In genomic region chr3:128426128-128426921, GRCh38 we compare ENCODE assay signal across 8 cellular contexts. TPM values are rescaled to one million over a fixed set of nuclear protein-coding genes. Genes with fewer than 3 reads are reported as not detected.
DNase-seq lines count a peak whose midpoint lies in the region; ATAC-seq and TF ChIP-seq lines count a peak whose summit lies in the region.

No MANE protein-coding gene starts in this region.

- no peak for TF ChIP-seq POLR2A in upper lobe of left lung (IDR thresholded peaks at IDR 0.05)

- H3K27me3 ChIP-seq in osteoblast (ENCODE audit: insufficient read depth, low read length), result peaks cover 13% of the 10 kb centered on the region
- H3K27me3 ChIP-seq in upper lobe of left lung, result peaks cover 0 to 2% (median 0%) of the 10 kb centered on the region in 4 donors

- TF ChIP-seq CTCF in GM10266 (IDR thresholded peaks at IDR 0.05; ENCODE audit: control insufficient read depth, insufficient read depth, low read depth, missing control alignments), result peak; percentile 99
- peak; percentile 32 for TF ChIP-seq CTCF in fibroblast of pulmonary artery (IDR thresholded peaks at IDR 0.05; ENCODE audit: low read length, missing control alignments)
- peak; percentile 59 for TF ChIP-seq CTCF in osteoblast (IDR thresholded peaks at IDR 0.05; ENCODE audit: extremely low read depth, low read depth, low read length)
- TF ChIP-seq CTCF in upper lobe of left lung (IDR thresholded peaks at IDR 0.05), result peak; percentile 98 to 100 (median 98)

- no peaks in the 10 kb centered on the region for H3K79me2 ChIP-seq in osteoblast (ENCODE audit: insufficient read depth, low read length)

- H3K27me3 Mint-ChIP-seq in activated T-cell treated with anti-CD3 and anti-CD28 coated beads, Interleukin-2, amount 50 U/mL, for 4 hours (ENCODE audit: low read depth), result peaks cover 23% of the 10 kb centered on the region

- H2AFZ ChIP-seq in osteoblast (ENCODE audit: low read length), result no peak overlapping the region

- H3K27ac ChIP-seq in osteoblast (ENCODE audit: low read depth, low read length), result no peak overlapping the region
- no peak overlapping the region for H3K27ac ChIP-seq in upper lobe of left lung

- H3K4me1 Mint-ChIP-seq in activated T-cell treated with anti-CD3 and anti-CD28 coated beads, Interleukin-2, amount 50 U/mL, for 4 hours (ENCODE audit: low read depth), result no peaks in the 10 kb centered on the region

- H3K4me1 ChIP-seq in osteoblast (ENCODE audit: insufficient read depth, low read length) (no peaks in the 10 kb centered on the region), upper lobe of left lung (peaks cover 5 to 9% (median 8%) of the 10 kb centered on the region in 4 donors)

- H3K4me3 Mint-ChIP-seq in activated T-cell treated with anti-CD3 and anti-CD28 coated beads, Interleukin-2, amount 50 U/mL, for 4 hours, result no peak overlapping the region

- TF ChIP-seq EP300 in upper lobe of left lung (IDR thresholded peaks at IDR 0.05), result no peak

- H3K4me3 ChIP-seq in fibroblast of pulmonary artery (replicated peaks; ENCODE audit: low read depth, low read length) (peak overlapping the region; percentile 14), osteoblast (ENCODE audit: insufficient read depth, low read length) (peak overlapping the region; percentile 41), upper lobe of left lung (peak overlapping the region in 3 of 4 donors; percentile 20 to 38 (median 35))

- no peaks in the 10 kb centered on the region for H3K9me3 Mint-ChIP-seq in activated T-cell treated with anti-CD3 and anti-CD28 coated beads, Interleukin-2, amount 50 U/mL, for 4 hours

- ATAC-seq in HG02759 (IDR thresholded peaks at IDR 0.05; ENCODE audit: unreplicated experiment), result peak; percentile 85
- peak; percentile 92 for ATAC-seq in activated T-cell treated with anti-CD3 and anti-CD28 coated beads, Interleukin-2, amount 50 U/mL, for 4 hours
- ATAC-seq in upper lobe of left lung (ENCODE audit: low FRiP score in 2 of 2), result peak; percentile 65 to 92

- H3K9me3 ChIP-seq in osteoblast (ENCODE audit: low read depth, low read length), result no peaks in the 10 kb centered on the region
- H3K9me3 ChIP-seq in upper lobe of left lung, result no peaks in the 10 kb centered on the region

- H4K20me1 ChIP-seq in osteoblast (ENCODE audit: insufficient read depth, low read length), result no peaks in the 10 kb centered on the region

- H3K36me3 ChIP-seq in osteoblast (ENCODE audit: insufficient read depth, low read length) (no peaks in the 10 kb centered on the region), upper lobe of left lung (no peaks in the 10 kb centered on the region)

- H3K36me3 Mint-ChIP-seq in activated T-cell treated with anti-CD3 and anti-CD28 coated beads, Interleukin-2, amount 50 U/mL, for 4 hours (ENCODE audit: insufficient read depth), result no peaks in the 10 kb centered on the region

- 10 to 23% methylated on average over 11 to 50 of the region's 66 CpGs for WGBS in upper lobe of left lung, 2 donors

- H3K4me2 ChIP-seq in osteoblast (ENCODE audit: insufficient read depth, low read length), result peak overlapping the region; percentile 57

- DNase-seq in GM10266 (ENCODE audit: extremely low spot score), result peak; percentile 95
- peak; percentile 53 to 77 for DNase-seq in NOMO-1 (lab: John Stamatoyannopoulos, UW; ENCODE audit: unreplicated experiment in 2 of 2)
- DNase-seq in activated T-cell treated with anti-CD3 and anti-CD28 coated beads, Interleukin-2, amount 50 U/mL, for 4 hours, result peak; percentile 51
- peak; percentile 23 for DNase-seq in fibroblast of pulmonary artery (ENCODE audit: low read depth)
- DNase-seq in osteoblast (ENCODE audit: insufficient read length, low spot score, missing footprints), result peak; percentile 99
- peak; percentile 48 to 94 for DNase-seq in upper lobe of left lung
- no peak for DNase-seq in DMS153 treated with DMSO at 0.1 percent for 48 hours (lab: John Stamatoyannopoulos, UW; ENCODE audit: unreplicated experiment)

RNA-seq across cellular contexts. Expression of gene DNAJB8, which starts 40.4 kb away (rescaled TPM):
- not detected for total RNA-seq in activated T-cell treated with anti-CD3 and anti-CD28 coated beads, Interleukin-2, amount 50 U/mL, for 4 hours
- total RNA-seq in osteoblast (not detected in 2 replicates), upper lobe of left lung (not detected)

Comparison
In these comparisons a context has a peak if more than half of its experiments do, and no peak if none do; other contexts are left out.
1. CTCF ChIP-seq: peak in every context shown above with its lines; median percentile 99 in GM10266; 98 in upper lobe of left lung; 59 in osteoblast; 32 in fibroblast of pulmonary artery.